In the genomic region with DNA sequence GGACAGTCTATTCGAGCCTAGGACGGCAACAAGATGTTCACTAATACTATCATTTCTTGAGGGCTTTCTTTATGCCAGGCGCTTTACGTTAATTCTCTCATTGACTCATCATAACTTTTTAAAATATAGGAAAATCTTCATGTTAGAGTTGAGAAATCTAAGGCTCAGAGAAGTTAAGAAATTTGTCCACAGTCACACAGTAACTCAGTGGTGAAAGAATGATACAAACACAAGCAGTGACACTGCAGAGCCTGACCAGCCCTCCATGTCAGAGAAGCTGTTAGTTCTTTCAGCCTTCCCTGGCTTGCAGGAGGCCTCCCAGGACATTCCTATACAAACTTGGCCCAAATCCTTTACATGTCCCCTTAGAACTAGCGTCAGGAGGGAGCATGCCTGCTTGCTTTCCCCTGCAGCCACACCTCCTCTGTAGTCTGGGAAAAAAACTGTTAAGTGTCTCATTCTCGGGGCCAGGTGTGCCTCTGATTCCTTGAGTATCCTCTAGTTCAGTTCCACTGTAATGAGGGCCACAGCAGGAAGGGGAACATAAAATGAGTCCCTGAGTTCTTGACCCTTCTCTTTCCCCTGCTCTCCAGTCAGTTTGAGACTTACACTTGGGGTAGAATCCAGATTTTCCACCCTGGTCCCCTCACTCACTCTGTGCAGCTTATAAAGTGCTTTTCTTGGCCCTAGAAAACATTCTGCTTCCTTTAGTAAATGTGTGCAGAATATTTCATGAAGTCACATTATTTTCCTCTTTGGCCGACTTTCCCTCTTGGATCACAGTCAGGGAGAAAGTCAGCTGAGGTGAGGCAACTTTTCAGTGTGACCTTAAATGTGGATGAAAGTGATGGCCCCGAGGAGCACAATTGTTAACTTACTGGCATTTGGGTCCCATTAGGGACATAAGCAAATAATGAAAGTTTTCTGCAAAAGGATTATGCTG, we compare ENCODE assay signal across 13 cellular contexts.
DNase-seq lines count a peak whose midpoint lies in the region; ATAC-seq and TF ChIP-seq lines count a peak whose summit lies in the region.
"Had no signal": no experiment of that assay in that cellular context is flagged by ENCODE, and none has a peak within 500 bp of the region (broad histone marks: within the 10 kb centered on the region; RNA-seq: fewer than 3 reads in every experiment).

No MANE protein-coding gene starts in this region.

- ATAC-seq in left lobe of liver: peak; percentile 73
- ATAC-seq in PC-3: no peak
- ATAC-seq: esophagus mucosa had no signal

- H3K9me3 Mint-ChIP-seq in chondrocyte (ENCODE audit: low read depth): no peaks in the 10 kb centered on the region
- H3K9me3 Mint-ChIP-seq: H9 had no signal

- CTCF ChIA-PET in HEK293 (lab: Yijun Ruan, JAX): interaction anchor here (0.6 to 0.7 kb wide), 2 partner anchors 82 to 246 kb away, joined by 3 to 5 read pairs; no protein-coding TSS in a partner anchor
- CTCF ChIA-PET in PC-3 (lab: Charles Lee): no interaction called here

- H3F3A ChIP-seq in PC-3 (ENCODE audit: low read length, unreplicated experiment) (no peaks in the 10 kb centered on the region), smooth muscle cell (ENCODE audit: low read depth) (peaks cover 14% of the 10 kb centered on the region)

- TF ChIP-seq CTCF in HEK293 (tag by site-specific recombination; IDR thresholded peaks at IDR 0.05): no peak
- TF ChIP-seq CTCF in chondrocyte (IDR thresholded peaks at IDR 0.05): no peak
- no peak for TF ChIP-seq CTCF in PC-3 (conservative IDR thresholded peaks at IDR 0.05; ENCODE audit: low read depth, low read length)
- no peak for TF ChIP-seq CTCF in smooth muscle cell (IDR thresholded peaks at IDR 0.05; ENCODE audit: borderline replicate concordance, insufficient read depth, poor library complexity, severe bottlenecking)

- no peak overlapping the region for H3K27ac ChIP-seq in HEK293 (ENCODE audit: extremely low read depth, low read depth, low read length)
- peak overlapping the region in 13 of 21 experiments; percentile 6 to 80 (median 57) for H3K27ac ChIP-seq in skin epidermis
- no peak overlapping the region for H3K27ac ChIP-seq in PC-3 (ENCODE audit: low read length)
- no peak overlapping the region for H3K27ac ChIP-seq in smooth muscle cell (ENCODE audit: low read depth)

- no peak for DNase-seq in chondrocyte (ENCODE audit: low spot score)
- no peak for DNase-seq in left lobe of liver (ENCODE audit: low spot score)
- no peak for DNase-seq in PC-3
- no peak for DNase-seq in COR-L47 (lab: John Stamatoyannopoulos, UW)
- DNase-seq in germinal center (ENCODE audit: low spot score): no peak
- no peak for DNase-seq in smooth muscle cell (lab: John Stamatoyannopoulos, UW; ENCODE audit: unreplicated experiment)
- DNase-seq: activated naive CD4-positive, alpha-beta T cell treated with anti-CD3 and anti-CD28 coated beads, Interleukin-2, amount 50 U/mL, for 16 hours; H9; NCI-H1694 treated with DMSO at 0.1 percent for 48 hours; OCI-M1 had no signal

- H3K9ac ChIP-seq in PC-3 (ENCODE audit: low read length) (no peak overlapping the region), smooth muscle cell (ENCODE audit: low read depth) (no peak overlapping the region)

- no peaks in the 10 kb centered on the region for H3K27me3 Mint-ChIP-seq in chondrocyte (ENCODE audit: low read depth)

- intact Hi-C loops in PC-3 (cut with micrococcal nuclease): no loop called here

- H3K4me1 Mint-ChIP-seq in chondrocyte (ENCODE audit: low read depth): peaks cover 68% of the 10 kb centered on the region

- H3K4me2 ChIP-seq in PC-3 (ENCODE audit: low read length) (no peak overlapping the region), smooth muscle cell (no peak overlapping the region)

- H3K79me2 ChIP-seq in PC-3 (ENCODE audit: low read length): no peaks in the 10 kb centered on the region
- H3K79me2 ChIP-seq in smooth muscle cell (ENCODE audit: low read depth): no peaks in the 10 kb centered on the region

- no peaks in the 10 kb centered on the region for H3K4me1 ChIP-seq in HEK293 (ENCODE audit: control insufficient read depth, insufficient read depth, low read length)
- peaks cover 36% of the 10 kb centered on the region for H3K4me1 ChIP-seq in PC-3 (ENCODE audit: insufficient read depth, low read length)
- peaks cover 13% of the 10 kb centered on the region for H3K4me1 ChIP-seq in smooth muscle cell (ENCODE audit: low read depth)

- H3K9me2 ChIP-seq in PC-3 (replicated peaks; ENCODE audit: low read length): no peaks in the 10 kb centered on the region

- no TSS peak for BruUV-seq in PC-3 (replicated peaks; lab: Mats Ljungman, UMichigan)

- H3K4me3 ChIP-seq in HEK293 (ENCODE audit: low read depth, low read length) (no peak overlapping the region), skin epidermis (no peak overlapping the region), PC-3 (ENCODE audit: low read length) (no peak overlapping the region), smooth muscle cell (no peak overlapping the region)

- no peaks in the 10 kb centered on the region for H3K9me3 ChIP-seq in HEK293 (ENCODE audit: control insufficient read depth, insufficient read depth, low read depth, low read length)
- H3K9me3 ChIP-seq in PC-3 (ENCODE audit: low read length): no peaks in the 10 kb centered on the region
- no peaks in the 10 kb centered on the region for H3K9me3 ChIP-seq in smooth muscle cell (replicated peaks; ENCODE audit: low read depth)

- WGBS in smooth muscle cell (ENCODE audit: low lambda C conversion rate): 88% methylated on average over 8 of the region's 8 CpGs

- H3K36me3 ChIP-seq in HEK293 (ENCODE audit: control insufficient read depth in 2 of 2, insufficient read depth in 1 of 2, low read length in 2 of 2) (peaks cover 0 to 6% of the 10 kb centered on the region in 2 experiments; a peak in 1 of 3 replicates), PC-3 (ENCODE audit: low read depth, low read length) (peaks cover 4% of the 10 kb centered on the region; the same call in 1 of the 2 replicates), smooth muscle cell (ENCODE audit: low read depth) (no peaks in the 10 kb centered on the region)

- no peaks in the 10 kb centered on the region for H3K27me3 ChIP-seq in PC-3 (ENCODE audit: low read length)
- H3K27me3 ChIP-seq in smooth muscle cell (ENCODE audit: low read depth): no peaks in the 10 kb centered on the region

- no peak overlapping the region for H3K4me3 Mint-ChIP-seq in chondrocyte (ENCODE audit: unreplicated experiment)
- H3K4me3 Mint-ChIP-seq: H9 had no signal

- POLR2A ChIA-PET in HEK293 (lab: Yijun Ruan, JAX): no interaction called here
- POLR2A ChIA-PET in PC-3 (lab: Charles Lee; ENCODE audit: unreplicated experiment): no interaction called here

- H2AFZ ChIP-seq in PC-3 (ENCODE audit: low read length) (no peak overlapping the region), smooth muscle cell (ENCODE audit: low read depth) (no peak overlapping the region)

- H4K20me1 ChIP-seq in PC-3 (ENCODE audit: low read length): no peaks in the 10 kb centered on the region
- no peaks in the 10 kb centered on the region for H4K20me1 ChIP-seq in smooth muscle cell (ENCODE audit: low read depth)

- peaks cover 3% of the 10 kb centered on the region for H3K36me3 Mint-ChIP-seq in chondrocyte (ENCODE audit: low read depth)

- peak overlapping the region; percentile 91 for H3K27ac Mint-ChIP-seq in chondrocyte (ENCODE audit: unreplicated experiment)

TF ChIP-seq in HEK293, 187 proteins besides CTCF, POLR2A, EP300 and RAD21:
- no peak for TF ChIP-seq ZNF624 (tag by site-specific recombination; IDR thresholded peaks at IDR 0.05)
- TF ChIP-seq ZNF341 (tag by site-specific recombination; IDR thresholded peaks at IDR 0.05; ENCODE audit: low read depth): no peak
- TF ChIP-seq GFI1B (tag by site-specific recombination; IDR thresholded peaks at IDR 0.05): no peak
- no peak for TF ChIP-seq ZNF184 (tag by site-specific recombination; IDR thresholded peaks at IDR 0.05)
- TF ChIP-seq HOXA7 (CRISPR knock-in tag; IDR thresholded peaks at IDR 0.05; ENCODE audit: borderline replicate concordance): no peak
- TF ChIP-seq PRDM1 (tag by site-specific recombination; IDR thresholded peaks at IDR 0.05): peak; percentile 43; the same call in 1 of the 2 replicates
- no peak for TF ChIP-seq ZNF114 (tag by site-specific recombination; IDR thresholded peaks at IDR 0.05)

Comparison
In these comparisons a context has a peak if more than half of its experiments do, and no peak if none do; other contexts are left out.
1. H3K27ac ChIP-seq: peak in skin epidermis (13 of 21); none in HEK293 (single experiment), PC-3 (single experiment) and smooth muscle cell (single experiment).